In the genomic region with DNA sequence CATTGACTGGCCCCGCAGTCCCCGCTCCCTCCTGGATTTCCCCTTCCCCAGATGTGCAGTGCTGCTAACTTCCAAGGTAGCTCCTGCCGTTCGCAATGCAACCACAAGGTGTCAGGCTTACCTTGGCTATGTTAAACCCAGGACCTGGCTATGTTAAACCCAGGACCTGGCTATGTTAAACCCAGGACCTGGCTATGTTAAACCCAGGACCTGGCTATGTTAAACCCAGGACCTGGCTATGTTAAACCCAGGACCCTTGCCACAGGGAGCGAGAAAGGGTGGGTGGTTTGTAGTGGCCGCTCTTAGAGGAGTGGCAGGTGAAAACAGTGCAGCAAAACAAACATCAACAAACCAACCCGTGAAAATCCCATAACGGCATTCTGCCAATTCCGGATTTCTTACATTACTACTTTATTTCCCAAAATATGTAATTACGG, we compare ENCODE assay signal across 8 cellular contexts. TPM values are rescaled to one million over a fixed set of nuclear protein-coding genes. Genes with fewer than 3 reads are reported as not detected.
DNase-seq lines count a peak whose midpoint lies in the region; ATAC-seq and TF ChIP-seq lines count a peak whose summit lies in the region.

No MANE protein-coding gene starts in this region.

- no peak overlapping the region for H3K27ac ChIP-seq in lower lobe of right lung

- H3K27ac Mint-ChIP-seq in activated CD4-positive, alpha-beta T cell treated with anti-CD3 and anti-CD28 coated beads, Interleukin-2, amount 10 ng/mL, durations not matched to agents 24 days and 14 days: no peak overlapping the region

- DNase-seq in NCI-H146 (lab: John Stamatoyannopoulos, UW): peak; percentile 58
- DNase-seq in NCI-H146 treated with DMSO at 0.1 percent for 48 hours (lab: John Stamatoyannopoulos, UW; ENCODE audit: unreplicated experiment): no peak
- DNase-seq in NCI-H2227 treated with DMSO at 0.1 percent for 48 hours (lab: John Stamatoyannopoulos, UW): peak; percentile 26
- peak; percentile 92 for DNase-seq in activated CD4-positive, alpha-beta T cell treated with anti-CD3 and anti-CD28 coated beads, Interleukin-2, amount 10 ng/mL, durations not matched to agents 24 days and 14 days
- peak; percentile 53 for DNase-seq in dedifferentiated amniotic fluid mesenchymal stem cell (ENCODE audit: extremely low spot score)
- peak; percentile 74 for DNase-seq in lower lobe of right lung
- peak; percentile 48 for DNase-seq in stimulated activated CD8-positive, alpha-beta memory T cell treated with anti-CD3 and anti-CD28 coated beads, Interleukin-15, amount 100 ng/mL, for 1 hour (ENCODE audit: low read depth)

- H3K4me3 Mint-ChIP-seq in activated CD4-positive, alpha-beta T cell treated with anti-CD3 and anti-CD28 coated beads, Interleukin-2, amount 10 ng/mL, durations not matched to agents 24 days and 14 days: no peak overlapping the region

- H3K27me3 ChIP-seq in lower lobe of right lung (ENCODE audit: low read depth): peaks cover 41% of the 10 kb centered on the region

- H3K27me3 Mint-ChIP-seq in activated CD4-positive, alpha-beta T cell treated with anti-CD3 and anti-CD28 coated beads, Interleukin-2, amount 10 ng/mL, durations not matched to agents 24 days and 14 days: peaks cover 46% of the 10 kb centered on the region

- no peaks in the 10 kb centered on the region for H3K9me3 ChIP-seq in lower lobe of right lung

- no peaks in the 10 kb centered on the region for H3K9me3 Mint-ChIP-seq in activated CD4-positive, alpha-beta T cell treated with anti-CD3 and anti-CD28 coated beads, Interleukin-2, amount 10 ng/mL, durations not matched to agents 24 days and 14 days

- peaks cover 5% of the 10 kb centered on the region for H3K4me1 Mint-ChIP-seq in activated CD4-positive, alpha-beta T cell treated with anti-CD3 and anti-CD28 coated beads, Interleukin-2, amount 10 ng/mL, durations not matched to agents 24 days and 14 days

- ATAC-seq in HG02763 (IDR thresholded peaks at IDR 0.05; ENCODE audit: unreplicated experiment): peak; percentile 46
- ATAC-seq in lower lobe of right lung: peak; percentile 62 to 63

- no peaks in the 10 kb centered on the region for H3K36me3 ChIP-seq in lower lobe of right lung

- no peaks in the 10 kb centered on the region for H3K36me3 Mint-ChIP-seq in activated CD4-positive, alpha-beta T cell treated with anti-CD3 and anti-CD28 coated beads, Interleukin-2, amount 10 ng/mL, durations not matched to agents 24 days and 14 days (ENCODE audit: low read depth)

- peak; percentile 65 for TF ChIP-seq CTCF in lower lobe of right lung (IDR thresholded peaks at IDR 0.05)

- intact Hi-C loops in activated CD4-positive, alpha-beta T cell treated with anti-CD3 and anti-CD28 coated beads, Interleukin-2, amount 10 ng/mL, durations not matched to agents 24 days and 14 days (cut with micrococcal nuclease): loop anchor here (1.0 kb wide), 2 partner anchors 218 to 463 kb away; no protein-coding TSS in a partner anchor
- intact Hi-C loops in lower lobe of right lung (cut with DNase I): loop anchor here (5.0 kb wide), 1 partner anchor 431 kb away; no protein-coding TSS in a partner anchor

- H3K4me1 ChIP-seq in lower lobe of right lung: peaks cover 12% of the 10 kb centered on the region

- H3K4me3 ChIP-seq in lower lobe of right lung: no peak overlapping the region

RNA-seq across cellular contexts. Expression of gene ADAMTS8, which starts 2.9 kb away (rescaled TPM):
- not detected in 2 replicates for total RNA-seq in activated CD4-positive, alpha-beta T cell treated with anti-CD3 and anti-CD28 coated beads, Interleukin-2, amount 10 ng/mL, durations not matched to agents 24 days and 14 days
- total RNA-seq in lower lobe of right lung: 23.0 TPM

RNA-seq across cellular contexts. Expression of gene ADAMTS15, which starts 17.1 kb away (rescaled TPM):
- total RNA-seq in activated CD4-positive, alpha-beta T cell treated with anti-CD3 and anti-CD28 coated beads, Interleukin-2, amount 10 ng/mL, durations not matched to agents 24 days and 14 days: 0.02 TPM in 1 of 2 replicates, not detected in the other
- 8.4 TPM for total RNA-seq in lower lobe of right lung

Comparison
In these comparisons a context has a peak if more than half of its experiments do, and no peak if none do; other contexts are left out.
1. RNA of gene ADAMTS8, which starts 2.9 kb away (total RNA-seq): 23.0 TPM in lower lobe of right lung (single experiment); not detected in activated CD4-positive, alpha-beta T cell treated with anti-CD3 and anti-CD28 coated beads, Interleukin-2, amount 10 ng/mL, durations not matched to agents 24 days and 14 days; every median in the first group is over 10 times any median in the second.